In the genomic region with DNA sequence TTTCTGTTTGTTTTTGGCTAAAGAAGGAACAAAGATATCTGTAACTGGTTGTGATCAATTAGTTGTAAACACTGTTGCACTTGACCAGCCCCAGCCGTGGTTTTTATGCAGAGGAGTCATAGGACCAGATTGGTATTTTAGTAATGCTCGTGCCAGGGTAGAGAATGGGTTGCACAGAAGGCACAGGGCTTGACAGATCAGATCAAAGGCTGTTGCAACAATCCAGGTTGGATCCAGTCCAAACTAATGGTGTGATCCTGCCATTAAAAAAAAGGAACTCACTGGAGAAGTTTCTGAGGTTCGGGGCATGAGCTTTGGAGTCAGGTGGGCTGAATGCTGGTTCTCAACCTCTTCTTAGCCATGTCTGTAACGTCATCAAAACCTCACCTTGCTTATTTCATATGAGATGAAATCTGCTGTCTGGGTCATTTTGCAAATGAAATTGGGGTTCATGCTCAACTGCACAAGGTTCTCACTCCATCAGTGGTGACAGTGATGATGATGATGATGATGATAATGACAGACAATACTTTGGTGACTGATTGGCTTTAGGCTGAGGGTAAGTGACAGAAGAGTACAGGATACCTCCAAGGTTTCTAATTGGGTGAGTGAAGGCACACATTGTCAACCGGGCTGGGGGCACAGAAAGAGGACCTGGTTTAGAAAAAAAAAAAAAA, we compare ENCODE assay signal across 21 cellular contexts. TPM values are rescaled to one million over a fixed set of nuclear protein-coding genes. Genes with fewer than 3 reads are reported as not detected.
DNase-seq lines count a peak whose midpoint lies in the region; ATAC-seq and TF ChIP-seq lines count a peak whose summit lies in the region.
"Had no signal": no experiment of that assay in that cellular context is flagged by ENCODE, and none has a peak within 500 bp of the region (broad histone marks: within the 10 kb centered on the region; RNA-seq: fewer than 3 reads in every experiment).

No MANE protein-coding gene starts in this region.

- H3K27me3 Mint-ChIP-seq in activated T-helper 1 cell treated with anti-CD3 and anti-CD28 coated beads, Interleukin-12 subunit alpha, Interleukin-12 subunit beta, Interleukin-2, Interleukin-4 antibody, amounts not matched to agents 30 ng/mL and 10 ng/mL and 1 ng/mL, durations not matched to agents 14 hours and 24 hours and 36 hours (ENCODE audit: insufficient read depth) = no peaks in the 10 kb centered on the region
- H3K27me3 Mint-ChIP-seq: CD4-positive, alpha-beta memory T cell had no signal

- H3K27ac ChIP-seq in substantia nigra (ENCODE audit: low read depth, low read length, poor library complexity, severe bottlenecking) = peak overlapping the region; percentile 6
- H3K27ac ChIP-seq: stomach had no signal

- H3K4me3 ChIP-seq in epithelial cell of proximal tubule (ENCODE audit: low read depth, low read length) = no peak overlapping the region
- H3K4me3 ChIP-seq: stomach had no signal

- peak; percentile 8 to 27 for DNase-seq in NOMO-1 (lab: John Stamatoyannopoulos, UW; ENCODE audit: unreplicated experiment in 2 of 2)
- no peak for DNase-seq in NOMO-1 treated with DMSO at 0.1 percent for 48 hours (lab: John Stamatoyannopoulos, UW; ENCODE audit: unreplicated experiment)
- DNase-seq in MV-4-11 (lab: John Stamatoyannopoulos, UW) = peak; percentile 35
- DNase-seq in epithelial cell of proximal tubule (ENCODE audit: low read depth) = peak; percentile 75
- DNase-seq in substantia nigra (lab: John Stamatoyannopoulos, UW) = no peak
- no peak for DNase-seq in activated T-helper 1 cell treated with anti-CD3 and anti-CD28 coated beads, Interleukin-12 subunit alpha, Interleukin-12 subunit beta, Interleukin-2, Interleukin-4 antibody, amounts not matched to agents 30 ng/mL and 10 ng/mL and 1 ng/mL, durations not matched to agents 14 hours and 24 hours and 36 hours (ENCODE audit: low spot score)
- no peak for DNase-seq in NCI-H2029 (lab: John Stamatoyannopoulos, UW)
- DNase-seq: activated naive CD4-positive, alpha-beta T cell treated with anti-CD3 and anti-CD28 coated beads for 36 hours; CD4-positive, alpha-beta memory T cell; cortex of kidney; EL; immature natural killer cell; mammary epithelial cell; NCI-H1048; NCI-H2227 treated with DMSO at 0.1 percent for 48 hours; Right ventricle myocardium superior; stomach; T-helper 2 cell had no signal

- H3K4me3 Mint-ChIP-seq in activated T-helper 1 cell treated with anti-CD3 and anti-CD28 coated beads, Interleukin-12 subunit alpha, Interleukin-12 subunit beta, Interleukin-2, Interleukin-4 antibody, amounts not matched to agents 30 ng/mL and 10 ng/mL and 1 ng/mL, durations not matched to agents 14 hours and 24 hours and 36 hours = no peak overlapping the region
- H3K4me3 Mint-ChIP-seq: activated naive CD4-positive, alpha-beta T cell treated with anti-CD3 and anti-CD28 coated beads for 36 hours; CD4-positive, alpha-beta memory T cell; immature natural killer cell; natural killer cell treated with Interleukin-12 subunit alpha and Interleukin-12 subunit beta and Interleukin-15 and Interleukin-18, amount 100 ng/mL, for 72 hours had no signal

- TF ChIP-seq CTCF in epithelial cell of proximal tubule (conservative IDR thresholded peaks at IDR 0.05; ENCODE audit: low read depth, low read length) = no peak

- H3K36me3 Mint-ChIP-seq in activated T-helper 1 cell treated with anti-CD3 and anti-CD28 coated beads, Interleukin-12 subunit alpha, Interleukin-12 subunit beta, Interleukin-2, Interleukin-4 antibody, amounts not matched to agents 30 ng/mL and 10 ng/mL and 1 ng/mL, durations not matched to agents 14 hours and 24 hours and 36 hours (ENCODE audit: low read depth) = peaks cover 2% of the 10 kb centered on the region
- H3K36me3 Mint-ChIP-seq: natural killer cell treated with Interleukin-12 subunit alpha and Interleukin-12 subunit beta and Interleukin-15 and Interleukin-18, amount 100 ng/mL, for 72 hours had no signal

- no peaks in the 10 kb centered on the region for H3K4me1 Mint-ChIP-seq in activated T-helper 1 cell treated with anti-CD3 and anti-CD28 coated beads, Interleukin-12 subunit alpha, Interleukin-12 subunit beta, Interleukin-2, Interleukin-4 antibody, amounts not matched to agents 30 ng/mL and 10 ng/mL and 1 ng/mL, durations not matched to agents 14 hours and 24 hours and 36 hours (ENCODE audit: low read depth)
- H3K4me1 Mint-ChIP-seq: CD4-positive, alpha-beta memory T cell; immature natural killer cell had no signal

- no peak for ATAC-seq in GM19452 (IDR thresholded peaks at IDR 0.05; ENCODE audit: unreplicated experiment)
- ATAC-seq: esophagus mucosa; natural killer cell treated with Interleukin-12 subunit alpha and Interleukin-12 subunit beta and Interleukin-15 and Interleukin-18, amount 100 ng/mL, for 72 hours had no signal

- no peaks in the 10 kb centered on the region for H3K9me3 Mint-ChIP-seq in activated T-helper 1 cell treated with anti-CD3 and anti-CD28 coated beads, Interleukin-12 subunit alpha, Interleukin-12 subunit beta, Interleukin-2, Interleukin-4 antibody, amounts not matched to agents 30 ng/mL and 10 ng/mL and 1 ng/mL, durations not matched to agents 14 hours and 24 hours and 36 hours
- H3K9me3 Mint-ChIP-seq: activated naive CD4-positive, alpha-beta T cell treated with anti-CD3 and anti-CD28 coated beads for 36 hours; CD4-positive, alpha-beta memory T cell; immature natural killer cell; natural killer cell treated with Interleukin-12 subunit alpha and Interleukin-12 subunit beta and Interleukin-15 and Interleukin-18, amount 100 ng/mL, for 72 hours had no signal

- intact Hi-C loops in activated T-helper 1 cell treated with anti-CD3 and anti-CD28 coated beads, Interleukin-12 subunit alpha, Interleukin-12 subunit beta, Interleukin-2, Interleukin-4 antibody, amounts not matched to agents 30 ng/mL and 10 ng/mL and 1 ng/mL, durations not matched to agents 14 hours and 24 hours and 36 hours (cut with micrococcal nuclease) = no loop called here

- no peak overlapping the region for H3K27ac Mint-ChIP-seq in activated T-helper 1 cell treated with anti-CD3 and anti-CD28 coated beads, Interleukin-12 subunit alpha, Interleukin-12 subunit beta, Interleukin-2, Interleukin-4 antibody, amounts not matched to agents 30 ng/mL and 10 ng/mL and 1 ng/mL, durations not matched to agents 14 hours and 24 hours and 36 hours
- H3K27ac Mint-ChIP-seq: activated naive CD4-positive, alpha-beta T cell treated with anti-CD3 and anti-CD28 coated beads for 36 hours; immature natural killer cell had no signal

RNA-seq across cellular contexts. Expression of gene ZNF281, which starts 43.1 kb away (rescaled TPM):
- total RNA-seq in epithelial cell of proximal tubule = 17.4 and 18.0 TPM in 2 replicates
- 23.5 and 24.1 TPM in 2 replicates for total RNA-seq in activated T-helper 1 cell treated with anti-CD3 and anti-CD28 coated beads, Interleukin-12 subunit alpha, Interleukin-12 subunit beta, Interleukin-2, Interleukin-4 antibody, amounts not matched to agents 30 ng/mL and 10 ng/mL and 1 ng/mL, durations not matched to agents 14 hours and 24 hours and 36 hours

Comparison
In these comparisons a context has a peak if more than half of its experiments do, and no peak if none do; other contexts are left out.
1. DNase-seq: peak in NOMO-1 (2 of 2), MV-4-11 (single experiment) and epithelial cell of proximal tubule (single experiment); none in NOMO-1 treated with DMSO at 0.1 percent for 48 hours (single experiment), substantia nigra (0 of 49), activated T-helper 1 cell treated with anti-CD3 and anti-CD28 coated beads, Interleukin-12 subunit alpha, Interleukin-12 subunit beta, Interleukin-2, Interleukin-4 antibody, amounts not matched to agents 30 ng/mL and 10 ng/mL and 1 ng/mL, durations not matched to agents 14 hours and 24 hours and 36 hours (single experiment) and NCI-H2029 (single experiment).